Comparison of ENCODE assay signal across 35 cellular contexts in genomic region chr11:76972051-76972450, GRCh38.
DNase-seq lines count a peak whose midpoint lies in the region; ATAC-seq, FAIRE-seq and TF ChIP-seq lines count a peak whose summit lies in the region.
"Had no signal": no experiment of that assay in that cellular context is flagged by ENCODE, and none has a peak within 500 bp of the region (broad histone marks: within the 10 kb centered on the region; RNA-seq: fewer than 3 reads in every experiment).

No MANE protein-coding gene starts in this region.

- H3K9me2 ChIP-seq in HCT116 (ENCODE audit: insufficient read depth) = no peaks in the 10 kb centered on the region

- H3K27ac ChIP-seq in HCT116 (ENCODE audit: low read depth, low read length) (no peak overlapping the region), HEK293 (ENCODE audit: extremely low read depth, low read depth, low read length) (no peak overlapping the region), small intestine (ENCODE audit: low read depth in 1 of 2, low read length in 1 of 2) (no peak overlapping the region)
- H3K27ac ChIP-seq: 22Rv1; A549; BLaER1; BLaER1 treated with 17β-estradiol and CSF1 and Interleukin-3, amounts not matched to agents 10 nM and 100 nM; C4-2B had no signal

- TF ChIP-seq RAD21 in HCT116 (IDR thresholded peaks at IDR 0.05; ENCODE audit: low read depth) = no peak

- H3K4me3 ChIP-seq in HCT116 (replicated peaks in 1 of 2; ENCODE audit: low read depth in 1 of 2, low read length in 2 of 2) (no peak overlapping the region), HEK293 (ENCODE audit: low read depth, low read length) (no peak overlapping the region), small intestine (ENCODE audit: low read depth in 1 of 2, low read length in 2 of 2) (no peak overlapping the region)
- H3K4me3 ChIP-seq: A549; BLaER1; BLaER1 treated with 17β-estradiol and CSF1 and Interleukin-3, amounts not matched to agents 10 nM and 100 nM had no signal

- H3K36me3 ChIP-seq in HCT116 (ENCODE audit: control insufficient read depth in 1 of 2, insufficient read depth in 2 of 2, low read length in 2 of 2) (no peaks in the 10 kb centered on the region), HEK293 (ENCODE audit: control insufficient read depth in 2 of 2, insufficient read depth in 1 of 2, low read length in 2 of 2) (peaks cover 0 to 3% of the 10 kb centered on the region in 2 experiments; a peak in 1 of 3 replicates), small intestine (ENCODE audit: control insufficient read depth in 2 of 2, insufficient read depth in 2 of 2, low read length in 2 of 2) (peaks cover 0 to 3% of the 10 kb centered on the region in 2 donors)
- H3K36me3 ChIP-seq: BE2C had no signal

- CTCF ChIA-PET in HCT116 (lab: Charles Lee) = no interaction called here
- CTCF ChIA-PET in HEK293 (lab: Yijun Ruan, JAX) = interaction anchor here (1.1 kb wide), 1 partner anchor 84 kb away, joined by 3 read pairs; no protein-coding TSS in a partner anchor

- peaks cover 6% of the 10 kb centered on the region for H3K9me3 Mint-ChIP-seq in activated CD4-positive, alpha-beta T cell treated with anti-CD3 and anti-CD28 coated beads, Interleukin-2, amount 10 ng/mL, durations not matched to agents 24 days and 14 days

- no peaks in the 10 kb centered on the region for H3K27me3 Mint-ChIP-seq in activated CD4-positive, alpha-beta T cell treated with anti-CD3 and anti-CD28 coated beads, Interleukin-2, amount 10 ng/mL, durations not matched to agents 24 days and 14 days
- H3K27me3 Mint-ChIP-seq: B cell; CD4-positive, alpha-beta memory T cell; CD4-positive, alpha-beta T cell; CD4-positive, CD25-positive, alpha-beta regulatory T cell had no signal

- ATAC-seq in HCT116 = no peak
- ATAC-seq: A549; CD8-positive, alpha-beta T cell had no signal

- H3K9me3 ChIP-seq in HCT116 (ENCODE audit: control insufficient read depth in 1 of 2, insufficient read depth in 1 of 2, low read depth in 1 of 2, low read length in 2 of 2) (no peaks in the 10 kb centered on the region), HEK293 (ENCODE audit: control insufficient read depth, insufficient read depth, low read depth, low read length) (no peaks in the 10 kb centered on the region), small intestine (ENCODE audit: control insufficient read depth, low read depth) (no peaks in the 10 kb centered on the region)
- H3K9me3 ChIP-seq: BE2C, Caco-2 had no signal

- no peaks in the 10 kb centered on the region for H3K4me1 ChIP-seq in HCT116 (ENCODE audit: control insufficient read depth in 1 of 2, insufficient read depth in 2 of 2, low read length in 2 of 2)
- no peaks in the 10 kb centered on the region for H3K4me1 ChIP-seq in HEK293 (ENCODE audit: control insufficient read depth, insufficient read depth, low read length)
- peaks cover 0 to 3% of the 10 kb centered on the region in 2 donors for H3K4me1 ChIP-seq in small intestine (ENCODE audit: control insufficient read depth in 2 of 2, insufficient read depth in 1 of 2, low read depth in 1 of 2, low read length in 1 of 2)
- H3K4me1 ChIP-seq: A549; BE2C; BLaER1; BLaER1 treated with 17β-estradiol and CSF1 and Interleukin-3, amounts not matched to agents 10 nM and 100 nM; Caco-2 had no signal

- peak; percentile 84 for FAIRE-seq in small intestine (lab: Jason Lieb, UNC)
- FAIRE-seq: A204.1, A549, D721Med had no signal

- intact Hi-C loops in activated CD4-positive, alpha-beta T cell treated with anti-CD3 and anti-CD28 coated beads, Interleukin-2, amount 10 ng/mL, durations not matched to agents 24 days and 14 days (cut with micrococcal nuclease) = no loop called here
- intact Hi-C loops in HCT116 (cut with micrococcal nuclease) = no loop called here

- TF ChIP-seq CTCF in HCT116 (IDR thresholded peaks at IDR 0.05 in 2 of 3, conservative IDR thresholded peaks at IDR 0.05 in 1 of 3; ENCODE audit: borderline replicate concordance in 1 of 3, insufficient read depth in 1 of 3, low read depth in 2 of 3, low read length in 2 of 3) (no peak), HEK293 (tag by site-specific recombination; IDR thresholded peaks at IDR 0.05) (no peak)

- POLR2A ChIA-PET in HCT116 (lab: Charles Lee) = no interaction called here
- POLR2A ChIA-PET in HEK293 (lab: Yijun Ruan, JAX) = no interaction called here

- DNase-seq in activated CD4-positive, alpha-beta T cell treated with anti-CD3 and anti-CD28 coated beads, Interleukin-2, amount 10 ng/mL, durations not matched to agents 24 days and 14 days = peak; percentile 14
- no peak for DNase-seq in activated CD4-positive, alpha-beta T cell treated with anti-CD3 and anti-CD28 coated beads, Interleukin-2, amount 50 U/mL, for 4 hours
- no peak for DNase-seq in HCT116 (ENCODE audit: low read depth, low spot score)
- DNase-seq in small intestine = no peak
- no peak for DNase-seq in DMS53 (lab: John Stamatoyannopoulos, UW)
- DNase-seq in DMS79 treated with DMSO at 0.1 percent for 48 hours (lab: John Stamatoyannopoulos, UW) = no peak
- no peak for DNase-seq in activated naive CD4-positive, alpha-beta T cell (lab: John Stamatoyannopoulos, UW)
- DNase-seq: 8988T; ACHN; AML-193; BE2C; C1 segment of cervical spinal cord; Caco-2; Calu3; CD4-positive, alpha-beta memory T cell; CD4-positive, alpha-beta T cell; CD4-positive, CD25-positive, alpha-beta regulatory T cell; CD8-positive, alpha-beta memory T cell; CD8-positive, alpha-beta T cell; COR-L47; DMS 273 treated with DMSO at 0.1 percent for 48 hours; DMS153; DMS79; DND-41; EL had no signal

- H3K4me2 ChIP-seq in HCT116 (ENCODE audit: low read length) = no peak overlapping the region
- H3K4me2 ChIP-seq: A549; BLaER1; BLaER1 treated with 17β-estradiol and CSF1 and Interleukin-3, amounts not matched to agents 10 nM and 100 nM had no signal

- H3K4me1 Mint-ChIP-seq in activated CD4-positive, alpha-beta T cell treated with anti-CD3 and anti-CD28 coated beads, Interleukin-2, amount 10 ng/mL, durations not matched to agents 24 days and 14 days = no peaks in the 10 kb centered on the region
- H3K4me1 Mint-ChIP-seq: B cell; CD14-positive monocyte; CD4-positive, alpha-beta memory T cell; CD4-positive, CD25-positive, alpha-beta regulatory T cell; CD8-positive, alpha-beta memory T cell had no signal

- H3K27me3 ChIP-seq in HCT116 (ENCODE audit: insufficient read depth, low read length) (no peaks in the 10 kb centered on the region), small intestine (ENCODE audit: control insufficient read depth in 2 of 2, insufficient read depth in 2 of 2, low read length in 2 of 2) (no peaks in the 10 kb centered on the region)
- H3K27me3 ChIP-seq: BE2C; BLaER1; BLaER1 treated with 17β-estradiol and CSF1 and Interleukin-3, amounts not matched to agents 10 nM and 100 nM had no signal

- BruUV-seq in HCT116 (replicated peaks; lab: Mats Ljungman, UMichigan) = no TSS peak

- no peaks in the 10 kb centered on the region for H3K79me2 ChIP-seq in HCT116 (ENCODE audit: insufficient read depth, low read length)

- H3K36me3 Mint-ChIP-seq in activated CD4-positive, alpha-beta T cell treated with anti-CD3 and anti-CD28 coated beads, Interleukin-2, amount 10 ng/mL, durations not matched to agents 24 days and 14 days (ENCODE audit: low read depth) = no peaks in the 10 kb centered on the region

- H4K20me1 ChIP-seq in HCT116 (ENCODE audit: insufficient read depth) = no peaks in the 10 kb centered on the region
- H4K20me1 ChIP-seq: BLaER1; BLaER1 treated with 17β-estradiol and CSF1 and Interleukin-3, amounts not matched to agents 10 nM and 100 nM had no signal

- no peak overlapping the region for H3K9ac ChIP-seq in HCT116 (ENCODE audit: low read length)
- H3K9ac ChIP-seq: BLaER1; BLaER1 treated with 17β-estradiol and CSF1 and Interleukin-3, amounts not matched to agents 10 nM and 100 nM had no signal

- TF ChIP-seq POLR2A in HCT116 (IDR thresholded peaks at IDR 0.05; ENCODE audit: borderline replicate concordance, extremely low read depth, insufficient read depth, insufficient read length) = no peak

- H3K27ac Mint-ChIP-seq in activated CD4-positive, alpha-beta T cell treated with anti-CD3 and anti-CD28 coated beads, Interleukin-2, amount 10 ng/mL, durations not matched to agents 24 days and 14 days = no peak overlapping the region
- H3K27ac Mint-ChIP-seq: B cell; CD4-positive, alpha-beta T cell; CD4-positive, CD25-positive, alpha-beta regulatory T cell; CD8-positive, alpha-beta memory T cell; CD8-positive, alpha-beta T cell had no signal

- RAD21 ChIA-PET in HCT116 (lab: Charles Lee; ENCODE audit: low non-redundant PET in 1 of 2, low total read pairs in 2 of 2, uncharacterized antibody in 2 of 2, unreplicated experiment in 2 of 2) = no interaction called here

- H2AFZ ChIP-seq in HCT116 (ENCODE audit: low read depth, low read length, poor library complexity, severe bottlenecking) = no peak overlapping the region

- no peak overlapping the region for H3K4me3 Mint-ChIP-seq in activated CD4-positive, alpha-beta T cell treated with anti-CD3 and anti-CD28 coated beads, Interleukin-2, amount 10 ng/mL, durations not matched to agents 24 days and 14 days
- H3K4me3 Mint-ChIP-seq: B cell; CD14-positive monocyte; CD4-positive, alpha-beta memory T cell; CD4-positive, alpha-beta T cell; CD4-positive, CD25-positive, alpha-beta regulatory T cell; CD8-positive, alpha-beta memory T cell; CD8-positive, alpha-beta T cell had no signal

TF ChIP-seq in HEK293, 187 proteins besides CTCF, POLR2A, EP300 and RAD21:
- no peak for TF ChIP-seq BCL11B (tag by site-specific recombination; IDR thresholded peaks at IDR 0.05; ENCODE audit: low read depth)
- TF ChIP-seq ZNF184 (tag by site-specific recombination; IDR thresholded peaks at IDR 0.05) = peak; percentile 96
